14 cellular contexts compared by ENCODE assay signal in the genomic region with DNA sequence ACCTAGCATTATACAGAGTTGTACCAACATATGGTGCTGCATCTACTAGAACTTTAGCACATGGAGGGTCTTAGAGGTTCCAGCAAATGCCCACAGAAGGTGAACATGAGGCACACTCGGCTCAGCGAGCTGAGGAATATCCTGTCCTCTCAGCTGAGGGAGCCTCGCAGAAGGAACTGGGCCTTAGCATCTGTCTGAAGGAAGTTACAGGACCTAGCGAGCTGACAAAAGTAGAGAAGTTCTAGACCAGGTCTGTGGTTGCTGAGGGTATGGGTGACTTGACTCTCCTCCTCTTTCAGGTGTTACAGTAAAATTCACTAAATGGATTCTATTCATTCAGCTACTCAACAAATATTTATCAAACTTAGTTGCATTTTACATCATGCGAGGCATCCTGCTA.
DNase-seq lines count a peak whose midpoint lies in the region; ATAC-seq and TF ChIP-seq lines count a peak whose summit lies in the region.
"Had no signal": no experiment of that assay in that cellular context is flagged by ENCODE, and none has a peak within 500 bp of the region (broad histone marks: within the 10 kb centered on the region; RNA-seq: fewer than 3 reads in every experiment).

No MANE protein-coding gene starts in this region.

- peaks cover 43% of the 10 kb centered on the region for H3K4me1 Mint-ChIP-seq in activated T-cell treated with anti-CD3 and anti-CD28 coated beads, Interleukin-2, amount 50 U/mL, for 72 hours (ENCODE audit: low read depth)
- H3K4me1 Mint-ChIP-seq in type B pancreatic cell (ENCODE audit: unreplicated experiment) = peaks cover 25% of the 10 kb centered on the region

- no peaks in the 10 kb centered on the region for H3K9me3 Mint-ChIP-seq in activated T-cell treated with anti-CD3 and anti-CD28 coated beads, Interleukin-2, amount 50 U/mL, for 72 hours
- no peaks in the 10 kb centered on the region for H3K9me3 Mint-ChIP-seq in type B pancreatic cell
- H3K9me3 Mint-ChIP-seq: activated CD4-positive, alpha-beta memory T cell treated with anti-CD3 and anti-CD28 coated beads, Interleukin-2, amount 10 ng/mL, durations not matched to agents 7 days and 5 days had no signal

- peak; percentile 29 for DNase-seq in activated T-cell treated with anti-CD3 and anti-CD28 coated beads, Interleukin-2, amount 50 U/mL, for 72 hours
- no peak for DNase-seq in activated T-cell treated with anti-CD3 and anti-CD28 coated beads, Interleukin-2, amount 50 U/mL, for 1 hour
- no peak for DNase-seq in dorsolateral prefrontal cortex
- DNase-seq in type B pancreatic cell (ENCODE audit: extremely low spot score, unreplicated experiment) = no peak
- no peak for DNase-seq in Right ventricle myocardium inferior (ENCODE audit: missing footprints)
- no peak for DNase-seq in NCI-H774 (lab: John Stamatoyannopoulos, UW)
- no peak for DNase-seq in GM20000 (ENCODE audit: low spot score)
- DNase-seq: ACHN; activated CD4-positive, alpha-beta memory T cell treated with anti-CD3 and anti-CD28 coated beads, Interleukin-2, amount 10 ng/mL, durations not matched to agents 7 days and 5 days; NCI-H187 treated with DMSO at 0.1 percent for 48 hours; trophoblast cell had no signal

- peak; percentile 53 to 59 for ATAC-seq in activated T-cell treated with anti-CD3 and anti-CD28 coated beads, Interleukin-2, amount 50 U/mL, for 72 hours (replicated peaks in 1 of 2)
- peak; percentile 41 for ATAC-seq in HG03139 (IDR thresholded peaks at IDR 0.05; ENCODE audit: unreplicated experiment)
- no peak for ATAC-seq in Right ventricle myocardium inferior

- no peak overlapping the region for H3K4me3 Mint-ChIP-seq in activated T-cell treated with anti-CD3 and anti-CD28 coated beads, Interleukin-2, amount 50 U/mL, for 72 hours
- H3K4me3 Mint-ChIP-seq in type B pancreatic cell = no peak overlapping the region
- H3K4me3 Mint-ChIP-seq: activated CD4-positive, alpha-beta memory T cell treated with anti-CD3 and anti-CD28 coated beads, Interleukin-2, amount 10 ng/mL, durations not matched to agents 7 days and 5 days; activated naive CD8-positive, alpha-beta T cell had no signal

- peak overlapping the region in 42 of 59 donors; percentile 0 to 79 (median 39) for H3K27ac ChIP-seq in dorsolateral prefrontal cortex

- no peak for TF ChIP-seq CTCF in dorsolateral prefrontal cortex (IDR thresholded peaks at IDR 0.05 in 54 of 56, conservative IDR thresholded peaks at IDR 0.05 in 2 of 56; ENCODE audit: low read depth in 1 of 56, partially characterized antibody in 56 of 56)
- no peak for TF ChIP-seq CTCF in type B pancreatic cell (conservative IDR thresholded peaks at IDR 0.05)
- TF ChIP-seq CTCF in GM20000 (IDR thresholded peaks at IDR 0.05; ENCODE audit: extremely low read depth, missing control alignments) = no peak

- peaks cover 29% of the 10 kb centered on the region for H3K27me3 Mint-ChIP-seq in activated T-cell treated with anti-CD3 and anti-CD28 coated beads, Interleukin-2, amount 50 U/mL, for 72 hours (ENCODE audit: low read depth)
- H3K27me3 Mint-ChIP-seq in type B pancreatic cell = peaks cover 3% of the 10 kb centered on the region

- H3K36me3 Mint-ChIP-seq in activated T-cell treated with anti-CD3 and anti-CD28 coated beads, Interleukin-2, amount 50 U/mL, for 72 hours (ENCODE audit: insufficient read depth in 2 of 2) = peaks cover 0 to 3% of the 10 kb centered on the region in 2 donors
- H3K36me3 Mint-ChIP-seq in type B pancreatic cell = no peaks in the 10 kb centered on the region
- H3K36me3 Mint-ChIP-seq: activated naive CD8-positive, alpha-beta T cell had no signal

- intact Hi-C loops in dorsolateral prefrontal cortex (cut with DNase I) = no loop called here
- intact Hi-C loops in Right ventricle myocardium inferior (cut with DNase I) = no loop called here

- H3K27me3 ChIP-seq in dorsolateral prefrontal cortex = no peaks in the 10 kb centered on the region

- no peak overlapping the region for H3K27ac Mint-ChIP-seq in activated T-cell treated with anti-CD3 and anti-CD28 coated beads, Interleukin-2, amount 50 U/mL, for 72 hours
- H3K27ac Mint-ChIP-seq in type B pancreatic cell = peak overlapping the region; percentile 38
- H3K27ac Mint-ChIP-seq: activated naive CD8-positive, alpha-beta T cell had no signal

- H3K4me3 ChIP-seq in dorsolateral prefrontal cortex = no peak overlapping the region
- H3K4me3 ChIP-seq: skin epidermis had no signal

Comparison
In these comparisons a context has a peak if more than half of its experiments do, and no peak if none do; other contexts are left out.
1. DNase-seq: peak in activated T-cell treated with anti-CD3 and anti-CD28 coated beads, Interleukin-2, amount 50 U/mL, for 72 hours (2 of 2); none in activated T-cell treated with anti-CD3 and anti-CD28 coated beads, Interleukin-2, amount 50 U/mL, for 1 hour (single experiment), dorsolateral prefrontal cortex (0 of 10), type B pancreatic cell (single experiment), Right ventricle myocardium inferior (single experiment), NCI-H774 (single experiment) and GM20000 (single experiment).